Comparison of ENCODE assay signal across 10 cellular contexts in genomic region chr2:118842687-118843491, GRCh38. TPM values are rescaled to one million over a fixed set of nuclear protein-coding genes. Genes with fewer than 3 reads are reported as not detected.
A peak's percentile ranks its signal among the peaks of the same experiment; 100 is the strongest.
DNase-seq lines count a peak whose midpoint lies in the region; ATAC-seq, FAIRE-seq and TF ChIP-seq lines count a peak whose summit lies in the region.
"Had no signal": no experiment of that assay in that cellular context is flagged by ENCODE, and none has a peak within 500 bp of the region (broad histone marks: within the 10 kb centered on the region; RNA-seq: fewer than 3 reads in every experiment).

No MANE protein-coding gene starts in this region.

- H3K4me3 ChIP-seq in right cardiac atrium (ENCODE audit: low read length): peak overlapping the region; percentile 27
- H3K4me3 ChIP-seq in dorsolateral prefrontal cortex: peak overlapping the region in 45 of 59 donors; percentile 0 to 50 (median 32)

- H3K4me1 ChIP-seq in right cardiac atrium (ENCODE audit: control insufficient read depth, insufficient read depth, low read length): peaks cover 4% of the 10 kb centered on the region

- no peak for FAIRE-seq in urothelium cell line (lab: Jason Lieb, UNC)

- peaks cover 61 to 68% of the 10 kb centered on the region in 2 donors for H3K27me3 Mint-ChIP-seq in natural killer cell (ENCODE audit: low read depth in 2 of 2)

- intact Hi-C loops in right cardiac atrium (cut with DNase I): no loop called here
- intact Hi-C loops in left ventricle myocardium superior (cut with micrococcal nuclease): no loop called here
- intact Hi-C loops in dorsolateral prefrontal cortex (cut with DNase I): no loop called here
- intact Hi-C loops in natural killer cell (cut with micrococcal nuclease): no loop called here

- TF ChIP-seq CTCF in dorsolateral prefrontal cortex (IDR thresholded peaks at IDR 0.05 in 54 of 56, conservative IDR thresholded peaks at IDR 0.05 in 2 of 56; ENCODE audit: low read depth in 1 of 56, partially characterized antibody in 56 of 56): no peak
- TF ChIP-seq CTCF in natural killer cell (IDR thresholded peaks at IDR 0.05): no peak

- ATAC-seq in right cardiac atrium (no peak), left ventricle myocardium superior (no peak), natural killer cell (no peak), left lobe of liver (no peak)
- ATAC-seq: foreskin keratinocyte had no signal

- H3K4me3 Mint-ChIP-seq in natural killer cell: peak overlapping the region; percentile 91

- no peak overlapping the region for H3K27ac Mint-ChIP-seq in natural killer cell

- H3K36me3 Mint-ChIP-seq in natural killer cell: no peaks in the 10 kb centered on the region

- WGBS in right cardiac atrium: 3% methylated on average over 59 of the region's 59 CpGs

- DNase-seq in right cardiac atrium (no peak), left ventricle myocardium superior (no peak), dorsolateral prefrontal cortex (peak in 1 of 10 donors; percentile 14), natural killer cell (no peak), urothelium cell line (ENCODE audit: low spot score) (peak; percentile 61), SK-N-DZ (ENCODE audit: low spot score) (no peak), mucosa of gallbladder (ENCODE audit: low spot score) (no peak), left lobe of liver (ENCODE audit: low spot score) (no peak)
- DNase-seq: COR-L47, foreskin keratinocyte had no signal

- no peak overlapping the region for H3K27ac ChIP-seq in right cardiac atrium (ENCODE audit: low read length)
- no peak overlapping the region for H3K27ac ChIP-seq in dorsolateral prefrontal cortex
- H3K27ac ChIP-seq: foreskin keratinocyte had no signal

- peaks cover 16 to 31% of the 10 kb centered on the region in 2 donors for H3K4me1 Mint-ChIP-seq in natural killer cell

- H3K27me3 ChIP-seq in right cardiac atrium (ENCODE audit: control insufficient read depth, insufficient read depth): no peaks in the 10 kb centered on the region
- peaks cover 25 to 100% (median 98%) of the 10 kb centered on the region in 45 donors for H3K27me3 ChIP-seq in dorsolateral prefrontal cortex

- H3K9me3 ChIP-seq in right cardiac atrium (ENCODE audit: control insufficient read depth, low read length): no peaks in the 10 kb centered on the region

- no peaks in the 10 kb centered on the region for H3K9me3 Mint-ChIP-seq in natural killer cell

RNA-seq across cellular contexts. Expression of gene EN1, which starts 4.6 kb away (rescaled TPM):
- total RNA-seq in right cardiac atrium (not detected), left ventricle myocardium superior (not detected), dorsolateral prefrontal cortex (under 1 TPM in 9 of 120 experiments, not detected in 111; 0.18 to 0.48 (median 0.22) TPM), natural killer cell (not detected), mucosa of gallbladder (not detected), left lobe of liver (not detected)
- polyA plus RNA-seq in right cardiac atrium: not detected
- 0.51 and 0.89 TPM in 2 replicates for polyA plus RNA-seq in SK-N-DZ (2014; cell fraction: cytosol; rRNA removed)
- 0.50 TPM in 1 of 2 replicates, not detected in the other for polyA plus RNA-seq in SK-N-DZ (2014; cell fraction: nucleus; rRNA removed)
- total RNA-seq: foreskin keratinocyte had no signal
